ENCODE assay signal across 13 cellular contexts in genomic region chr1:77322061-77322900, GRCh38. TPM values are rescaled to one million over a fixed set of nuclear protein-coding genes. Genes with fewer than 3 reads are reported as not detected.
A peak's percentile ranks its signal among the peaks of the same experiment; 100 is the strongest.
DNase-seq lines count a peak whose midpoint lies in the region.
"Had no signal": no experiment of that assay in that cellular context is flagged by ENCODE, and none has a peak within 500 bp of the region (broad histone marks: within the 10 kb centered on the region; RNA-seq: fewer than 3 reads in every experiment).

No MANE protein-coding gene starts in this region.

- DNase-seq in AG08396 (ENCODE audit: low spot score) = peak; percentile 30
- DNase-seq in HS-27A (ENCODE audit: low read depth) = peak; percentile 64
- peak; percentile 90 for DNase-seq in iris pigment epithelial cell (ENCODE audit: low read depth)
- no peak for DNase-seq in 8988T
- DNase-seq in cerebellum (ENCODE audit: low spot score) = no peak
- no peak for DNase-seq in KG1 (lab: John Stamatoyannopoulos, UW)
- DNase-seq in superior temporal gyrus (ENCODE audit: extremely low spot score) = no peak
- DNase-seq: GF-D8; head of caudate nucleus; right cardiac atrium; stimulated activated naive B cell treated with anti-CD40 and anti-IgM and Interleukin-4, amounts not matched to agents 10 μg/mL and 1 μg/mL and 100 μg/mL, for 72 hours had no signal

- peak overlapping the region; percentile 13 for H3K27ac ChIP-seq in angular gyrus (ENCODE audit: low read depth, low read length)

RNA-seq across cellular contexts. Expression of gene AK5, which starts 40.5 kb away (rescaled TPM):
- total RNA-seq in cerebellum = 29.9 TPM
- total RNA-seq: activated T-helper 17 cell treated with anti-CD3 and anti-CD28 coated beads, Interleukin-2, amount 50 U/mL, for 72 hours had no signal

Comparison
In these comparisons a context has a peak if more than half of its experiments do, and no peak if none do; other contexts are left out.
1. DNase-seq: peak in AG08396 (single experiment), HS-27A (single experiment) and iris pigment epithelial cell (single experiment); none in 8988T (single experiment), cerebellum (single experiment), KG1 (single experiment) and superior temporal gyrus (single experiment).